ENCODE assay signal across 8 cellular contexts in the genomic region with DNA sequence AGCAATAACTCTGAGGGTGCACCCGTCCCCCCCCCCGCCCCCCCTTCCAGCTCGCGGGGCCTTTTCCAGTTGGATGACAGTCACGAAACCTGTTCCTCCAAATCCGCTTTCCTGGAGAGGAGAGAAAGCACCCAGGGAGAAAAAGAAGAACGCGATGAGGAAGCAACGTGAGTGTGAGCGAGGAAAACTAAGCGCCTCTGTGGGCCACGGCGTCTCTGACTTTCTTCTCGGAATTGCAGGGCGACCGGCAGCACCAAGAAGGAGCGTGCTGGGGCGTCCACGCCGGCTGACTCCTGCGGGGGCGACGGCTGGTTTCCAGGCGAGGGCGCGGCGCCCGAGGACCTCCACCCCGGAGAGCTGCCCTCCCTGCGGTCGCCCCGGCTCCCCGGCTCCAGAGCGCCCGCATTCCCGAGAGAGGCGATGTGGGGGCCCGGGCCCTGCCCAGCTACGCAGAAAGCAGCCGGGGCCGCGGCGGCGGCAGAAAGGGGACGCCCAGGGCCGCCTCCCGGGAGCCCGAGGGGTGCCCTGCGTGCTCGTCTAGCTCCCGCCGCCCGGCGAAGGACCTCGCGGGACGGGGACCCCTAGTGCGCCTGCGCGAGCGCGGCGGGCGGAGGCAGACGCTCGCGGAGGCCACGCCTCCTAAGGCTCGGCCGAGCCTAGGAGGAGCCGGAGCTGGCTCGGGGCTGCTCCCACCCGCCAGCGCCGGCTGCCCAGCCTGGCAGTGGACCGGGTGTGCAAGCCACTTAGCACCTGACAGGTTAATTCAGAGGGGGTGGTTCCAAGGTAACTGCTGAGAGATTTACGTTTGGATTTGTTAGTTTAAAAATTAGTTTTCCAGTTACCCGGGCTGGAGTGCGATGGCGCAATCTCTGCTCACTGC.
DNase-seq lines count a peak whose midpoint lies in the region; ATAC-seq and TF ChIP-seq lines count a peak whose summit lies in the region.

No MANE protein-coding gene starts in this region.

- H3K27ac ChIP-seq in caudate nucleus (ENCODE audit: low read depth, low read length) = peak overlapping the region; percentile 48

- POLR2A ChIA-PET in AG04449 (lab: Yijun Ruan, JAX) = interaction anchor here (1.0 to 1.8 kb wide), 3 partner anchors 43 to 338 kb away, joined by 5 to 6 read pairs (median 5); a partner anchor contains a TSS

- ATAC-seq in HG03175 (IDR thresholded peaks at IDR 0.05; ENCODE audit: unreplicated experiment) = peak; percentile 89

- in situ Hi-C loops in GM18951 (cut with MboI; ENCODE audit: low sequenced_read_pairs, unreplicated experiment) = no loop called here

- TF ChIP-seq POLR2A in GM18951 (IDR thresholded peaks at IDR 0.05; ENCODE audit: extremely low read depth, insufficient read depth, insufficient read length) = peak; percentile 31

- peak overlapping the region; percentile 64 for H3K4me3 ChIP-seq in AG04449 (ENCODE audit: low read depth, low read length)

- CTCF ChIA-PET in AG04449 (lab: Yijun Ruan, JAX) = interaction anchor here (0.9 to 6.0 kb wide), 6 partner anchors 22 to 340 kb away, joined by 4 to 45 read pairs (median 4); a partner anchor contains a TSS

- DNase-seq in AG04449 (ENCODE audit: low read depth, low spot score) = no peak
- peak; percentile 74 for DNase-seq in NCI-H226
- DNase-seq in activated CD4-positive, CD25-positive, alpha-beta regulatory T cell (lab: John Stamatoyannopoulos, UW) = peak; percentile 59 to 77 (median 72)
- DNase-seq in caudate nucleus (lab: John Stamatoyannopoulos, UW) = peak in 57 of 61 donors; percentile 6 to 86 (median 65)
- DNase-seq in islet precursor cell = peak; percentile 87
- peak; percentile 83 for DNase-seq in stimulated activated CD4-positive, alpha-beta T cell treated with anti-CD3 and anti-CD28 coated beads, Interleukin-12 subunit alpha, Interleukin-12 subunit beta, amount 100 ng/mL, for 4 hours

- TF ChIP-seq CTCF in AG04449 (IDR thresholded peaks at IDR 0.05; ENCODE audit: insufficient read depth, low read length, missing control alignments) = no peak
